In genomic region chr11:123597859-123598258, GRCh38 we compare ENCODE assay signal across 16 cellular contexts. TPM values are rescaled to one million over a fixed set of nuclear protein-coding genes. Genes with fewer than 3 reads are reported as not detected.
"Had no signal": no experiment of that assay in that cellular context is flagged by ENCODE, and none has a peak within 500 bp of the region (broad histone marks: within the 10 kb centered on the region; RNA-seq: fewer than 3 reads in every experiment).

No MANE protein-coding gene starts in this region.

- ATAC-seq: activated CD8-positive, alpha-beta T cell treated with anti-CD3 and anti-CD28 coated beads for 36 hours; left cardiac atrium; lower lobe of right lung had no signal

- H3K4me1 ChIP-seq: lower lobe of right lung had no signal

- H3K4me3 ChIP-seq: cardiac muscle cell, lower lobe of right lung, skin epidermis, stomach, thoracic aorta had no signal

- H3K27me3 ChIP-seq: cardiac muscle cell, stomach had no signal

- H3K27ac ChIP-seq: cardiac muscle cell, lower lobe of right lung, skin epidermis, stomach, thoracic aorta, VCaP had no signal

- H3K9me3 ChIP-seq: lower lobe of right lung, stomach, thoracic aorta had no signal

- DNase-seq: activated CD4-positive, alpha-beta T cell treated with anti-CD3 and anti-CD28 coated beads for 4 hours; activated CD8-positive, alpha-beta memory T cell treated with anti-CD3 and anti-CD28 coated beads, Interleukin-2, amount 50 U/mL, for 48 hours; activated CD8-positive, alpha-beta T cell treated with anti-CD3 and anti-CD28 coated beads for 36 hours; activated naive CD8-positive, alpha-beta T cell treated with anti-CD3 and anti-CD28 coated beads, Interleukin-2, amount 10 ng/mL, durations not matched to agents 7 days and 5 days; anterior cingulate cortex; hypothalamus; left cardiac atrium; lower lobe of right lung; retina; stimulated activated CD4-positive, alpha-beta T cell treated with anti-CD3 and anti-CD28 coated beads, Interleukin-4, amount 100 ng/mL, for 4 hours; stomach; T-helper 9 cell had no signal

- H3K36me3 ChIP-seq: lower lobe of right lung, thoracic aorta had no signal

RNA-seq across cellular contexts. Expression of gene SCN3B, which starts 56.6 kb away (rescaled TPM):
- total RNA-seq: activated CD8-positive, alpha-beta T cell treated with anti-CD3 and anti-CD28 coated beads for 36 hours; activated naive CD8-positive, alpha-beta T cell treated with anti-CD3 and anti-CD28 coated beads, Interleukin-2, amount 10 ng/mL, durations not matched to agents 7 days and 5 days had no signal
